In genomic region chr6:35497571-35498406, GRCh38 we compare ENCODE assay signal across 1 cellular context.
TF ChIP-seq lines count a peak whose summit lies in the region.

No MANE protein-coding gene starts in this region.

TF ChIP-seq in HepG2, 621 proteins besides CTCF, POLR2A, EP300 and RAD21 (continued from another document and continues in another):
- TF ChIP-seq CENPBD1 (CRISPR knock-in tag; IDR thresholded peaks at IDR 0.05; ENCODE audit: borderline replicate concordance, low read depth), result no peak
- no peak for TF ChIP-seq ZNF234 (CRISPR knock-in tag; conservative IDR thresholded peaks at IDR 0.05)
- peak; percentile 56; the same call in 1 of the 2 replicates for TF ChIP-seq SRY (CRISPR knock-in tag; IDR thresholded peaks at IDR 0.05)
- TF ChIP-seq ZBTB37 (CRISPR knock-in tag; IDR thresholded peaks at IDR 0.05), result no peak
- TF ChIP-seq IKZF5 (CRISPR knock-in tag; IDR thresholded peaks at IDR 0.05), result peak; percentile 63; the same call in 1 of the 2 replicates
- TF ChIP-seq NR2F2 (IDR thresholded peaks at IDR 0.05; ENCODE audit: borderline replicate concordance, low read depth), result no peak
- no peak for TF ChIP-seq ZSCAN30 (CRISPR knock-in tag; IDR thresholded peaks at IDR 0.05)
- TF ChIP-seq ZNF12 (CRISPR knock-in tag; IDR thresholded peaks at IDR 0.05), result no peak
- TF ChIP-seq ZNF549 (CRISPR knock-in tag; IDR thresholded peaks at IDR 0.05), result no peak
- TF ChIP-seq BCLAF1 (IDR thresholded peaks at IDR 0.05), result no peak
- TF ChIP-seq ZNF703 (CRISPR knock-in tag; IDR thresholded peaks at IDR 0.05; ENCODE audit: borderline replicate concordance), result no peak
- TF ChIP-seq ZNF687 (CRISPR knock-in tag; IDR thresholded peaks at IDR 0.05), result peak; percentile 99
- no peak for TF ChIP-seq ZNF10 (CRISPR knock-in tag; IDR thresholded peaks at IDR 0.05; ENCODE audit: borderline replicate concordance, low read depth)
- TF ChIP-seq ZNF761 (CRISPR knock-in tag; conservative IDR thresholded peaks at IDR 0.05), result no peak
- TF ChIP-seq SRSF4 (IDR thresholded peaks at IDR 0.05; ENCODE audit: low read depth, low read length, poor library complexity, severe bottlenecking), result no peak
- no peak for TF ChIP-seq TAF15 (IDR thresholded peaks at IDR 0.05; ENCODE audit: low read depth, low read length, poor library complexity, severe bottlenecking)
- TF ChIP-seq GLMP (CRISPR knock-in tag; IDR thresholded peaks at IDR 0.05; ENCODE audit: borderline replicate concordance), result no peak
- no peak for TF ChIP-seq FIP1L1 (IDR thresholded peaks at IDR 0.05; ENCODE audit: borderline replicate concordance, insufficient read depth, low read depth, low read length)
- no peak for TF ChIP-seq KAT7 (CRISPR knock-in tag; IDR thresholded peaks at IDR 0.05; ENCODE audit: borderline replicate concordance)
- TF ChIP-seq ESRRA (CRISPR knock-in tag; IDR thresholded peaks at IDR 0.05; ENCODE audit: low read depth), result 0 out of 2 replicates have a peak, but pooled peaks have one; percentile 20
- no peak for TF ChIP-seq PRDM4 (CRISPR knock-in tag; IDR thresholded peaks at IDR 0.05; ENCODE audit: borderline replicate concordance)
- TF ChIP-seq NFE2L2 (IDR thresholded peaks at IDR 0.05; ENCODE audit: low read length), result no peak
- TF ChIP-seq KMT2A (CRISPR knock-in tag; IDR thresholded peaks at IDR 0.05), result peak; percentile 42; the same call in 1 of the 2 replicates
- TF ChIP-seq ZSCAN22 (CRISPR knock-in tag; IDR thresholded peaks at IDR 0.05), result no peak
- TF ChIP-seq HOXA7 (CRISPR knock-in tag; IDR thresholded peaks at IDR 0.05), result 0 out of 2 replicates have a peak, but pooled peaks have one; percentile 67
- no peak for TF ChIP-seq ZNF670 (CRISPR knock-in tag; IDR thresholded peaks at IDR 0.05; ENCODE audit: borderline replicate concordance)
- no peak; the same call in 1 of the 2 replicates for TF ChIP-seq FOXK1 (CRISPR knock-in tag; IDR thresholded peaks at IDR 0.05; ENCODE audit: borderline replicate concordance, low read depth)
- TF ChIP-seq ZNF232 (CRISPR knock-in tag; IDR thresholded peaks at IDR 0.05; ENCODE audit: borderline replicate concordance), result peak; percentile 92
- TF ChIP-seq ZNF263 (CRISPR knock-in tag; IDR thresholded peaks at IDR 0.05), result peak; percentile 86
- TF ChIP-seq ZFP91 (CRISPR knock-in tag; IDR thresholded peaks at IDR 0.05; ENCODE audit: borderline replicate concordance), result peak; percentile 82
- TF ChIP-seq ZNF136 (CRISPR knock-in tag; IDR thresholded peaks at IDR 0.05; ENCODE audit: low read depth), result no peak; the same call in 1 of the 2 replicates
- peak; percentile 75 for TF ChIP-seq HIVEP1 (CRISPR knock-in tag; IDR thresholded peaks at IDR 0.05)
- TF ChIP-seq ZNF572 (CRISPR knock-in tag; IDR thresholded peaks at IDR 0.05), result 0 out of 2 replicates have a peak, but pooled peaks have one; percentile 22
- no peak for TF ChIP-seq ZMAT5 (CRISPR knock-in tag; IDR thresholded peaks at IDR 0.05; ENCODE audit: borderline replicate concordance, low read depth)
- no peak for TF ChIP-seq JUN (CRISPR knock-in tag; IDR thresholded peaks at IDR 0.05)
- no peak for TF ChIP-seq MTA3 (CRISPR knock-in tag; IDR thresholded peaks at IDR 0.05)
- no peak for TF ChIP-seq RFX1 (IDR thresholded peaks at IDR 0.05)
- TF ChIP-seq ZKSCAN5 (CRISPR knock-in tag; IDR thresholded peaks at IDR 0.05), result no peak
- TF ChIP-seq ZNF224 (CRISPR knock-in tag; IDR thresholded peaks at IDR 0.05), result no peak
- no peak for TF ChIP-seq HMG20B (CRISPR knock-in tag; conservative IDR thresholded peaks at IDR 0.05)
- TF ChIP-seq GTF2F1 (IDR thresholded peaks at IDR 0.05; ENCODE audit: low read length), result no peak
- TF ChIP-seq TCF7L2 (IDR thresholded peaks at IDR 0.05; ENCODE audit: low read depth, low read length), result no peak
- TF ChIP-seq CBFB (CRISPR knock-in tag; IDR thresholded peaks at IDR 0.05), result peak; percentile 58; the same call in 1 of the 2 replicates
- peak; percentile 67; the same call in 1 of the 2 replicates for TF ChIP-seq SAP130 (CRISPR knock-in tag; IDR thresholded peaks at IDR 0.05; ENCODE audit: low read depth)
- 0 out of 2 replicates have a peak, but pooled peaks have one; percentile 31 for TF ChIP-seq MAF1 (CRISPR knock-in tag; IDR thresholded peaks at IDR 0.05; ENCODE audit: borderline replicate concordance)
- no peak for TF ChIP-seq SYNCRIP (IDR thresholded peaks at IDR 0.05; ENCODE audit: insufficient read depth, low read depth, low read length)
- TF ChIP-seq FOXC1 (CRISPR knock-in tag; IDR thresholded peaks at IDR 0.05; ENCODE audit: borderline replicate concordance), result peak; percentile 97; the same call in 1 of the 2 replicates
- TF ChIP-seq ETV6 (CRISPR knock-in tag; conservative IDR thresholded peaks at IDR 0.05), result no peak; the same call in 1 of the 2 replicates
- no peak for TF ChIP-seq GATA4 (IDR thresholded peaks at IDR 0.05; ENCODE audit: borderline replicate concordance, low read depth)
- peak; percentile 83 for TF ChIP-seq ZNF883 (CRISPR knock-in tag; IDR thresholded peaks at IDR 0.05; ENCODE audit: not compliant biosample characterization)
- no peak; the same call in 1 of the 2 replicates for TF ChIP-seq ZNF766 (CRISPR knock-in tag; IDR thresholded peaks at IDR 0.05; ENCODE audit: borderline replicate concordance)
- TF ChIP-seq TOE1 (CRISPR knock-in tag; IDR thresholded peaks at IDR 0.05), result peak; percentile 30; the same call in 1 of the 2 replicates
- TF ChIP-seq THAP7 (CRISPR knock-in tag; IDR thresholded peaks at IDR 0.05), result peak; percentile 90; the same call in 1 of the 2 replicates
- TF ChIP-seq MTF1 (CRISPR knock-in tag; IDR thresholded peaks at IDR 0.05), result 0 out of 2 replicates have a peak, but pooled peaks have one; percentile 70
- TF ChIP-seq ZFP1 (CRISPR knock-in tag; IDR thresholded peaks at IDR 0.05), result no peak; the same call in 1 of the 2 replicates
